ENCODE assay signal across 10 cellular contexts in genomic region chr4:52825311-52826090, GRCh38. TPM values are rescaled to one million over a fixed set of nuclear protein-coding genes. Genes with fewer than 3 reads are reported as not detected.
DNase-seq lines count a peak whose midpoint lies in the region; ATAC-seq and TF ChIP-seq lines count a peak whose summit lies in the region.
"Had no signal": no experiment of that assay in that cellular context is flagged by ENCODE, and none has a peak within 500 bp of the region (broad histone marks: within the 10 kb centered on the region; RNA-seq: fewer than 3 reads in every experiment).

No MANE protein-coding gene starts in this region.

- H3K4me3 ChIP-seq in mesendoderm (ENCODE audit: low read length) (no peak overlapping the region), vagina (no peak overlapping the region), Peyer's patch (no peak overlapping the region)

- H3K27ac ChIP-seq in mesendoderm (ENCODE audit: low read depth, low read length) (no peak overlapping the region), vagina (peak overlapping the region; percentile 64), Peyer's patch (no peak overlapping the region)

- DNase-seq in stimulated activated naive CD8-positive, alpha-beta T cell treated with anti-CD3 and anti-CD28 coated beads, Interleukin-15, amount 100 ng/mL, for 72 hours = no peak
- DNase-seq in stimulated activated naive CD8-positive, alpha-beta T cell treated with anti-CD3 and anti-CD28 coated beads, Interleukin-15, Interleukin-2, amounts not matched to agents 100 U/mL and 50 U/mL, for 24 hours = no peak
- DNase-seq in mesendoderm (peak; percentile 47), vagina (ENCODE audit: extremely low spot score in 2 of 2) (peak in 1 of 2 donors; percentile 82), occipital lobe (lab: John Stamatoyannopoulos, UW) (no peak), Peyer's patch (no peak)
- no peak for DNase-seq in stimulated activated CD8-positive, alpha-beta memory T cell treated with anti-CD3 and anti-CD28 coated beads, Interleukin-4, amount 100 ng/mL, for 48 hours
- DNase-seq: MM.1S had no signal

- H3K18ac ChIP-seq in mesendoderm (ENCODE audit: low read length) = peak overlapping the region; percentile 15

- no peaks in the 10 kb centered on the region for H3K79me1 ChIP-seq in mesendoderm (ENCODE audit: low read length)

- no CpG with 5 or more reads among the region's 7 CpGs for WGBS in mesendoderm (ENCODE audit: extremely low coverage, insufficient coverage, low lambda C conversion rate)

- peak; percentile 18 for ATAC-seq in stimulated activated naive CD8-positive, alpha-beta T cell treated with anti-CD3 and anti-CD28 coated beads, Interleukin-15, amount 100 ng/mL, for 72 hours
- no peak for ATAC-seq in stimulated activated naive CD8-positive, alpha-beta T cell treated with anti-CD3 and anti-CD28 coated beads, Interleukin-15, Interleukin-2, amounts not matched to agents 100 U/mL and 50 U/mL, for 24 hours
- ATAC-seq: Panc1 had no signal

- H3K9me3 ChIP-seq in vagina (no peaks in the 10 kb centered on the region), Peyer's patch (no peaks in the 10 kb centered on the region)

- intact Hi-C loops in vagina (cut with DNase I) = no loop called here

- H4K5ac ChIP-seq in mesendoderm (ENCODE audit: low read length) = no peak overlapping the region

- no peak overlapping the region for H2BK5ac ChIP-seq in mesendoderm (ENCODE audit: low read length)

- H3K4me3 Mint-ChIP-seq in stimulated activated naive CD8-positive, alpha-beta T cell treated with anti-CD3 and anti-CD28 coated beads, Interleukin-15, amount 100 ng/mL, for 72 hours = peak overlapping the region in 1 of 2 donors; percentile 46
- H3K4me3 Mint-ChIP-seq in brain = no peak overlapping the region

- no peak overlapping the region for H4K8ac ChIP-seq in mesendoderm (ENCODE audit: low read depth, low read length)

- H3K23ac ChIP-seq in mesendoderm (ENCODE audit: low read length) = no peak overlapping the region

- H3K4me1 ChIP-seq in mesendoderm (ENCODE audit: control insufficient read depth, low read depth, low read length) (peaks cover 2% of the 10 kb centered on the region), vagina (peaks cover 29% of the 10 kb centered on the region), Peyer's patch (peaks cover 0 to 10% (median 0%) of the 10 kb centered on the region in 4 donors)

- peak overlapping the region; percentile 34 for H3K9ac ChIP-seq in mesendoderm (ENCODE audit: low read length)

- H3K9me3 Mint-ChIP-seq in stimulated activated naive CD8-positive, alpha-beta T cell treated with anti-CD3 and anti-CD28 coated beads, Interleukin-15, amount 100 ng/mL, for 72 hours = peaks cover 4 to 15% of the 10 kb centered on the region in 2 donors
- H3K9me3 Mint-ChIP-seq in brain = peaks cover 0 to 3% (median 0%) of the 10 kb centered on the region in 5 experiments

- no peaks in the 10 kb centered on the region for H3K36me3 Mint-ChIP-seq in brain

- H3K79me2 ChIP-seq in mesendoderm (ENCODE audit: control insufficient read depth, insufficient read depth, low read length) = no peaks in the 10 kb centered on the region

- no peak overlapping the region for H3K4me2 ChIP-seq in mesendoderm (ENCODE audit: low read length)

- peak overlapping the region; percentile 47 for H3K4ac ChIP-seq in mesendoderm (ENCODE audit: low read depth, low read length)

- H3K36me3 ChIP-seq in mesendoderm (ENCODE audit: control insufficient read depth, insufficient read depth, low read length) (no peaks in the 10 kb centered on the region), vagina (no peaks in the 10 kb centered on the region), Peyer's patch (no peaks in the 10 kb centered on the region)

- H3K27me3 Mint-ChIP-seq in stimulated activated naive CD8-positive, alpha-beta T cell treated with anti-CD3 and anti-CD28 coated beads, Interleukin-15, amount 100 ng/mL, for 72 hours = no peaks in the 10 kb centered on the region
- no peaks in the 10 kb centered on the region for H3K27me3 Mint-ChIP-seq in brain

- H3K27me3 ChIP-seq in mesendoderm (ENCODE audit: insufficient read depth, low read length, poor library complexity) (no peaks in the 10 kb centered on the region), vagina (no peaks in the 10 kb centered on the region), Peyer's patch (no peaks in the 10 kb centered on the region)

- no peak overlapping the region for H2BK15ac ChIP-seq in mesendoderm (replicated peaks; ENCODE audit: low read depth)

- peak overlapping the region; percentile 69 for H3K56ac ChIP-seq in mesendoderm (ENCODE audit: low read length)

- H3K4me1 Mint-ChIP-seq in stimulated activated naive CD8-positive, alpha-beta T cell treated with anti-CD3 and anti-CD28 coated beads, Interleukin-15, amount 100 ng/mL, for 72 hours = peaks cover 41% of the 10 kb centered on the region
- H3K4me1 Mint-ChIP-seq in brain = peaks cover 18% of the 10 kb centered on the region

- TF ChIP-seq CTCF in brain (conservative IDR thresholded peaks at IDR 0.05) (no peak), vagina (IDR thresholded peaks at IDR 0.05) (no peak), Peyer's patch (IDR thresholded peaks at IDR 0.05) (no peak)

- TF ChIP-seq POLR2A in vagina (IDR thresholded peaks at IDR 0.05) (no peak), Peyer's patch (IDR thresholded peaks at IDR 0.05) (no peak)

- peak overlapping the region; percentile 6 to 60 for H3K27ac Mint-ChIP-seq in stimulated activated naive CD8-positive, alpha-beta T cell treated with anti-CD3 and anti-CD28 coated beads, Interleukin-15, amount 100 ng/mL, for 72 hours
- peak overlapping the region in 3 of 5 experiments; percentile 62 to 72 (median 66) for H3K27ac Mint-ChIP-seq in brain

- H2BK120ac ChIP-seq in mesendoderm (ENCODE audit: low read depth, low read length) = no peak overlapping the region

- no peak overlapping the region for H2AK5ac ChIP-seq in mesendoderm (ENCODE audit: low read length)

RNA-seq across cellular contexts. Expression of gene RASL11B, which starts 36.6 kb away (rescaled TPM):
- polyA plus RNA-seq in brain (ENCODE audit: insufficient read depth, low read depth, low replicate concordance) = 9.4 TPM
- polyA plus RNA-seq in mesendoderm (2013, experiment 1 of 2) = 35.4 TPM
- 35.7 TPM for polyA plus RNA-seq in mesendoderm (2013, experiment 2 of 2)
- total RNA-seq in vagina (9.3 TPM), occipital lobe (31.7 TPM), Peyer's patch (under 1 TPM in 1 of 4 donors, not detected in 3; 0.54 TPM)
